Comparison of ENCODE assay signal across 22 cellular contexts in the genomic region with DNA sequence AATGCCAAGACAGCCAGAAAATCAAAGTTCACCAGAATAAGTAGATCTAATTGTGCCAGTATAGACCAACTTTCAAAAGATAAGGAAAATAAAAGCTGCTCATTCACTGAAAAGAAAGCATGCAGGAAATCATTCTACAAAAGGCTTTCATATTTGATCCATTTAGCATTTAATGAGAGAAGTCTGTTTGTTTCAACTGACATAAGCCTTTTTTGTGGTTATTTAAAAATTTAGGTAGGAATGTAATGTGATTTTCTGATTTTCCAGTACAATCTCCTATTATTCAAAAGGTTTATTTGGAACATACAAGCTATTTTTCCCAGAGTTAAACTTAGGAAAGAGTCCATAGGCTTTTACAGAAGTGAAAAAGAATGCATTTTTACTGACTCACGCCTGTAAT.
A peak's percentile ranks its signal among the peaks of the same experiment; 100 is the strongest.
DNase-seq lines count a peak whose midpoint lies in the region; ATAC-seq lines count a peak whose summit lies in the region.
"Had no signal": no experiment of that assay in that cellular context is flagged by ENCODE, and none has a peak within 500 bp of the region (broad histone marks: within the 10 kb centered on the region; RNA-seq: fewer than 3 reads in every experiment).

No MANE protein-coding gene starts in this region.

- peaks cover 49% of the 10 kb centered on the region for H3K9me3 ChIP-seq in MG63

- in situ Hi-C loops in SK-MEL-5 (cut with HindIII; ENCODE audit: low pct_unique_long_range_greater_than_20kb, low sequenced_read_pairs) = no loop called here

- DNase-seq in COLO829 (ENCODE audit: low spot score) = peak; percentile 81
- peak; percentile 43 for DNase-seq in SK-MEL-5 (ENCODE audit: low read depth, low spot score)
- DNase-seq in fibroblast of peridontal ligament (ENCODE audit: extremely low read depth) = peak; percentile 33
- no peak for DNase-seq in MG63
- no peak for DNase-seq in SW 1271 (lab: John Stamatoyannopoulos, UW)
- no peak for DNase-seq in HuH-7 (ENCODE audit: low spot score)
- DNase-seq: CD4-positive, CD25-positive, alpha-beta regulatory T cell; GOT3; HCEC 1CT; MM.1S; NCI-H1694; NCI-H2029 treated with DMSO at 0.1 percent for 48 hours; NCI-H446 treated with DMSO at 0.1 percent for 48 hours; NCI-H526; NCI-H82; NK-92 treated with Interleukin-12 subunit alpha and Interleukin-12 subunit beta, amount 100 ng/mL, for 24 hours; PC-3; SJCRH30 had no signal

- no peak for ATAC-seq in HG02610 (IDR thresholded peaks at IDR 0.05; ENCODE audit: unreplicated experiment)
- ATAC-seq: HepG2, K562, PC-3 had no signal

- no peaks in the 10 kb centered on the region for H3K27me3 ChIP-seq in MG63
- H3K27me3 ChIP-seq: BLaER1, SJCRH30 had no signal

- peaks cover 12% of the 10 kb centered on the region for H3K36me3 ChIP-seq in MG63
- H3K36me3 ChIP-seq: BLaER1, SJCRH30 had no signal

- no peak overlapping the region for H3K4me3 ChIP-seq in MG63
- H3K4me3 ChIP-seq: BLaER1, K562, SJCRH30 had no signal

Comparison
In these comparisons a context has a peak if more than half of its experiments do, and no peak if none do; other contexts are left out.
1. DNase-seq: peak in COLO829 (single experiment), SK-MEL-5 (single experiment) and fibroblast of peridontal ligament (single experiment); none in MG63 (single experiment), SW 1271 (0 of 2) and HuH-7 (single experiment).